ENCODE assay signal across 10 cellular contexts in the genomic region with DNA sequence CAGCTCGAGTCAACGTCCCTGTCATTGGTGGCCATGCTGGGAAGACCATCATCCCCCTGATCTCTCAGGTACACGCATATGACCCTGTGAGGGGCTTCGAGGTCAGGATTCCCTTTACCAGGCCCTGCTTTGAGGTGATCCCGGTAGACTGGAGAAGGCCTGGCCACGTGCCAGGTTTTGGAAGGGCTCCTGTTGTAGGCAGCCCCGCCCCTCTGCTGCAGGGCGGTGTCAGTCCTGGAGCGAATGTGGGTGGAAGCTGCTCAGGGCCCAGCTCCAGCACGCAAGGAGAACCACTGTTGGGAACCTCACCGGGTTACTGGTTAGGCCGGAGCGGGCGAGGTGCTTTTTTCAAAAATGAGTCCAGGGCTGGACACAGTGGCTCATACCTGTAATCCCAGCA. TPM values are rescaled to one million over a fixed set of nuclear protein-coding genes. Genes with fewer than 3 reads are reported as not detected.
DNase-seq lines count a peak whose midpoint lies in the region; ATAC-seq and TF ChIP-seq lines count a peak whose summit lies in the region.
"Had no signal": no experiment of that assay in that cellular context is flagged by ENCODE, and none has a peak within 500 bp of the region (broad histone marks: within the 10 kb centered on the region; RNA-seq: fewer than 3 reads in every experiment).

No MANE protein-coding gene starts in this region.

- no peak overlapping the region for H2BK20ac ChIP-seq in IMR-90 (ENCODE audit: low read depth, low read length)

- H3K23ac ChIP-seq in IMR-90 (ENCODE audit: low read depth, low read length), result no peak overlapping the region

- H3K9me1 ChIP-seq in IMR-90 (ENCODE audit: insufficient read depth, low read length), result peaks cover 9% of the 10 kb centered on the region

- H2AK5ac ChIP-seq in IMR-90 (ENCODE audit: low read depth, low read length), result no peak overlapping the region

- no peak overlapping the region for H3K14ac ChIP-seq in IMR-90 (replicated peaks; ENCODE audit: low read depth, low read length)

- H4K8ac ChIP-seq in IMR-90 (ENCODE audit: low read depth in 2 of 2, low read length in 2 of 2), result no peak overlapping the region

- 87% methylated on average over 6 of the region's 14 CpGs; no CpG with 5 or more reads in 1 of the 2 experiments for WGBS in IMR-90 (ENCODE audit: extremely low coverage in 2 of 2, insufficient read length in 1 of 2), 2 experiments
- 67 to 79% methylated on average over 8 to 14 of the region's 14 CpGs for WGBS in body of pancreas, 2 donors
- 93% methylated on average over 3 of the region's 14 CpGs for WGBS in right lobe of liver (ENCODE audit: insufficient coverage, low coverage, low lambda C conversion rate, missing lambda C conversion rate)

- H3K27me3 ChIP-seq in IMR-90 (ENCODE audit: control insufficient read depth, insufficient read depth, low read length) (no peaks in the 10 kb centered on the region), body of pancreas (no peaks in the 10 kb centered on the region), right lobe of liver (no peaks in the 10 kb centered on the region)

- peak overlapping the region; percentile 40 for H2AK9ac ChIP-seq in IMR-90 (replicated peaks; ENCODE audit: low read depth, low read length, poor library complexity)

- peaks cover 78% of the 10 kb centered on the region for H3K36me3 ChIP-seq in IMR-90 (ENCODE audit: control insufficient read depth, insufficient read depth, low read length)
- H3K36me3 ChIP-seq in body of pancreas (replicated peaks in 1 of 2; ENCODE audit: insufficient read depth in 1 of 2, low read depth in 2 of 2), result peaks cover 11 to 45% of the 10 kb centered on the region in 2 donors
- peaks cover 0 to 50% (median 34%) of the 10 kb centered on the region in 4 donors for H3K36me3 ChIP-seq in right lobe of liver

- H3K9me3 ChIP-seq in IMR-90 (ENCODE audit: control insufficient read depth, insufficient read depth, low read length), result no peaks in the 10 kb centered on the region
- H3K9me3 ChIP-seq in body of pancreas, result no peaks in the 10 kb centered on the region
- no peaks in the 10 kb centered on the region for H3K9me3 ChIP-seq in right lobe of liver

- DNase-seq in D341Med (ENCODE audit: low spot score) (peak; percentile 49), IMR-90 (no peak), body of pancreas (peak; percentile 34 to 53 (median 42)), right lobe of liver (peak; percentile 63 to 76 (median 67)), glomerular visceral epithelial cell (ENCODE audit: extremely low spot score) (no peak)
- DNase-seq in activated CD8-positive, alpha-beta memory T cell treated with anti-CD3 and anti-CD28 coated beads, Interleukin-2, amount 50 U/mL, for 48 hours, result no peak
- DNase-seq: activated naive CD4-positive, alpha-beta T cell treated with Interleukin-2 at 50 U/mL for 16 hours; endodermal cell; Karpas-422 had no signal

- peak overlapping the region; percentile 8 for H2AFZ ChIP-seq in IMR-90 (replicated peaks; ENCODE audit: low read length, poor library complexity)

- H3K79me1 ChIP-seq in IMR-90 (ENCODE audit: low read depth in 1 of 2, low read length in 2 of 2), result peaks cover 3 to 35% of the 10 kb centered on the region in 2 experiments; a peak in 3 of 4 replicates

- H3K18ac ChIP-seq in IMR-90 (ENCODE audit: low read depth, low read length), result no peak overlapping the region

- no peak overlapping the region for H2BK120ac ChIP-seq in IMR-90 (ENCODE audit: low read depth, low read length)

- no peak overlapping the region for H4K91ac ChIP-seq in IMR-90 (ENCODE audit: insufficient read depth, low read depth, low read length)

- H2BK15ac ChIP-seq in IMR-90 (ENCODE audit: low read depth, low read length), result no peak overlapping the region

- no peak for TF ChIP-seq POLR2A in IMR-90 (IDR thresholded peaks at IDR 0.05; ENCODE audit: low read depth, low read length)
- no peak for TF ChIP-seq POLR2A in body of pancreas (IDR thresholded peaks at IDR 0.05)
- no peak for TF ChIP-seq POLR2A in right lobe of liver (IDR thresholded peaks at IDR 0.05)

- H4K5ac ChIP-seq in IMR-90 (ENCODE audit: low read depth, low read length), result no peak overlapping the region

- H4K20me1 ChIP-seq in IMR-90 (ENCODE audit: insufficient read depth, low read length), result peaks cover 5% of the 10 kb centered on the region

- dilution Hi-C loops in IMR-90 (cut with HindIII; ENCODE audit: low sequenced_read_pairs, unreplicated experiment), result no loop called here

- BruUV-seq in IMR-90 (replicated peaks; lab: Mats Ljungman, UMichigan), result no TSS peak

- H3K4me3 ChIP-seq in IMR-90 (ENCODE audit: insufficient read depth, low read depth, low read length) (no peak overlapping the region), body of pancreas (no peak overlapping the region), right lobe of liver (no peak overlapping the region)

- no peak overlapping the region for H2BK5ac ChIP-seq in IMR-90 (ENCODE audit: low read depth, low read length, poor library complexity, severe bottlenecking)

- POLR2A ChIA-PET in IMR-90 (lab: Charles Lee; ENCODE audit: unreplicated experiment), result no interaction called here

- ATAC-seq in IMR-90 (ENCODE audit: low read depth), result no peak
- ATAC-seq in body of pancreas, result no peak
- ATAC-seq in right lobe of liver, result peak in 2 of 4 donors; percentile 14 to 32
- ATAC-seq in GM19035 (IDR thresholded peaks at IDR 0.05; ENCODE audit: unreplicated experiment), result no peak

- no peak overlapping the region for H3K9ac ChIP-seq in IMR-90 (ENCODE audit: low read depth, low read length)

- CTCF ChIA-PET in IMR-90 (lab: Yijun Ruan, JAX), result no interaction called here

- H3K4me1 ChIP-seq in IMR-90 (ENCODE audit: control insufficient read depth, insufficient read depth, low read length) (peaks cover 3% of the 10 kb centered on the region), body of pancreas (peaks cover 4% of the 10 kb centered on the region), right lobe of liver (peaks cover 0 to 41% (median 21%) of the 10 kb centered on the region in 4 donors)

- in situ Hi-C loops in IMR-90 (cut with MboI; ENCODE audit: low sequenced_read_pairs), result no loop called here

- no peak overlapping the region for H3K4ac ChIP-seq in IMR-90 (ENCODE audit: low read depth, low read length)

- no peak overlapping the region for H3K4me2 ChIP-seq in IMR-90 (ENCODE audit: low read depth, low read length)

- TF ChIP-seq CTCF in IMR-90 (conservative IDR thresholded peaks at IDR 0.05; ENCODE audit: low read depth, low read length) (no peak), body of pancreas (IDR thresholded peaks at IDR 0.05) (no peak), right lobe of liver (IDR thresholded peaks at IDR 0.05) (no peak)

- intact Hi-C loops in IMR-90 (cut with micrococcal nuclease), result no loop called here
- intact Hi-C loops in body of pancreas (cut with DNase I), result no loop called here
- intact Hi-C loops in right lobe of liver (cut with DNase I), result no loop called here

- TF ChIP-seq RAD21 in IMR-90 (IDR thresholded peaks at IDR 0.05; ENCODE audit: low read length), result no peak

- no peak overlapping the region for H3K56ac ChIP-seq in IMR-90 (ENCODE audit: extremely low read depth, insufficient read depth, low read length)

- H3K27ac ChIP-seq in IMR-90 (ENCODE audit: insufficient read depth, low read length), result no peak overlapping the region
- no peak overlapping the region for H3K27ac ChIP-seq in body of pancreas
- no peak overlapping the region for H3K27ac ChIP-seq in right lobe of liver

TF ChIP-seq in IMR-90, 13 proteins besides CTCF, POLR2A, EP300 and RAD21:
- no peak for TF ChIP-seq MAFK (IDR thresholded peaks at IDR 0.05; ENCODE audit: low read depth, low read length)
- no peak for TF ChIP-seq RCOR1 (IDR thresholded peaks at IDR 0.05; ENCODE audit: insufficient replicate concordance, low read length)
- TF ChIP-seq, protein P1, sequence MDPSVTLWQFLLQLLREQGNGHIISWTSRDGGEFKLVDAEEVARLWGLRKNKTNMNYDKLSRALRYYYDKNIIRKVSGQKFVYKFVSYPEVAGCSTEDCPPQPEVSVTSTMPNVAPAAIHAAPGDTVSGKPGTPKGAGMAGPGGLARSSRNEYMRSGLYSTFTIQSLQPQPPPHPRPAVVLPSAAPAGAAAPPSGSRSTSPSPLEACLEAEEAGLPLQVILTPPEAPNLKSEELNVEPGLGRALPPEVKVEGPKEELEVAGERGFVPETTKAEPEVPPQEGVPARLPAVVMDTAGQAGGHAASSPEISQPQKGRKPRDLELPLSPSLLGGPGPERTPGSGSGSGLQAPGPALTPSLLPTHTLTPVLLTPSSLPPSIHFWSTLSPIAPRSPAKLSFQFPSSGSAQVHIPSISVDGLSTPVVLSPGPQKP (IDR thresholded peaks at IDR 0.05; ENCODE audit: borderline replicate concordance, low read depth, low read length), result no peak
- TF ChIP-seq RFX5 (IDR thresholded peaks at IDR 0.05; ENCODE audit: low read depth, low read length), result no peak
- TF ChIP-seq, protein P2, sequence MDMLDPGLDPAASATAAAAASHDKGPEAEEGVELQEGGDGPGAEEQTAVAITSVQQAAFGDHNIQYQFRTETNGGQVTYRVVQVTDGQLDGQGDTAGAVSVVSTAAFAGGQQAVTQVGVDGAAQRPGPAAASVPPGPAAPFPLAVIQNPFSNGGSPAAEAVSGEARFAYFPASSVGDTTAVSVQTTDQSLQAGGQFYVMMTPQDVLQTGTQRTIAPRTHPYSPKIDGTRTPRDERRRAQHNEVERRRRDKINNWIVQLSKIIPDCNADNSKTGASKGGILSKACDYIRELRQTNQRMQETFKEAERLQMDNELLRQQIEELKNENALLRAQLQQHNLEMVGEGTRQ (IDR thresholded peaks at IDR 0.05; ENCODE audit: low read depth, low read length), result no peak
- TF ChIP-seq BHLHE40 (IDR thresholded peaks at IDR 0.05; ENCODE audit: low read depth, low read length), result no peak
- TF ChIP-seq CHD1 (IDR thresholded peaks at IDR 0.05; ENCODE audit: low read depth, low read length), result no peak
- TF ChIP-seq FOS (IDR thresholded peaks at IDR 0.05; ENCODE audit: low read depth, low read length), result no peak
- TF ChIP-seq CEBPB (IDR thresholded peaks at IDR 0.05; ENCODE audit: low read depth, low read length), result no peak
- TF ChIP-seq SMC3 (IDR thresholded peaks at IDR 0.05; ENCODE audit: low read depth, low read length), result no peak
- TF ChIP-seq MXI1 (IDR thresholded peaks at IDR 0.05; ENCODE audit: borderline replicate concordance, low read depth, low read length), result no peak

RNA-seq across cellular contexts. Expression of a gene that starts 15.6 kb away (rescaled TPM):
- total RNA-seq in IMR-90 (2012; rRNA removed) (55.4 and 56.1 TPM in 2 replicates), body of pancreas (10 to 100 TPM; 56.6 to 67.2 TPM), right lobe of liver (100 to 1,000 TPM; 130 to 178 (median 164) TPM)
- 206 and 232 TPM in 2 replicates for polyA plus RNA-seq in IMR-90 (2012; rRNA removed)
- 161 and 191 TPM in 2 replicates for polyA plus RNA-seq in IMR-90 (2012; cell fraction: cytosol; rRNA removed)
- polyA plus RNA-seq in IMR-90 (2012; cell fraction: nucleus; rRNA removed; ENCODE audit: low replicate concordance), result 83.5 and 115 TPM in 2 replicates

RNA-seq across cellular contexts. Expression of a gene that starts 15.7 kb away (rescaled TPM):
- total RNA-seq in IMR-90 (2012; rRNA removed) (70.0 and 73.8 TPM in 2 replicates), body of pancreas (10 to 100 TPM; 20.8 to 24.7 TPM), right lobe of liver (10 to 100 TPM; 13.8 to 28.5 (median 21.2) TPM)
- polyA plus RNA-seq in IMR-90 (2012; rRNA removed), result 53.9 and 66.1 TPM in 2 replicates
- polyA plus RNA-seq in IMR-90 (2012; cell fraction: cytosol; rRNA removed), result 40.2 and 55.4 TPM in 2 replicates
- 23.0 and 50.8 TPM in 2 replicates for polyA plus RNA-seq in IMR-90 (2012; cell fraction: nucleus; rRNA removed; ENCODE audit: low replicate concordance)

Comparison
In these comparisons a context has a peak if more than half of its experiments do, and no peak if none do; other contexts are left out.
1. DNase-seq: peak in D341Med (single experiment), body of pancreas (4 of 4) and right lobe of liver (3 of 3); none in IMR-90 (single experiment), activated CD8-positive, alpha-beta memory T cell treated with anti-CD3 and anti-CD28 coated beads, Interleukin-2, amount 50 U/mL, for 48 hours (single experiment) and glomerular visceral epithelial cell (single experiment).